Comparison of ENCODE assay signal across 9 cellular contexts in the genomic region with DNA sequence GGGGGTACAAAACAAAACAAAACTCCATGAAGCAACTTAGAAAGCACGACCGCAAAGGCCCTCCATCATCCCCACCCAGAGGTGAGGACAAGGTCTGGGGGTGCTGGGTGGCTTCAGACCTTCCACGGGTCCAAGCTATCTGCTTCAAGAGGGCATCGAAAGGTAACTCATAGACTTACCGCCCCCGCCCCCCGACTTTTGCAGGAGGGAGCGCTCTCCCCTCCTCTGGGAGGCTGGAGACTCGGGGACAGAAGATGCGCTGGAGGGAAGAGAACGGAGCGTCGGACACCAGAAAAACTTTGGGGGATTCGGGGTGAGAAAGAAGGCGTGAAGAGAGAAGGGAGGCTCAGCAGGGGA. TPM values are rescaled to one million over a fixed set of nuclear protein-coding genes. Genes with fewer than 3 reads are reported as not detected.
DNase-seq lines count a peak whose midpoint lies in the region; ATAC-seq and TF ChIP-seq lines count a peak whose summit lies in the region.
"Had no signal": no experiment of that assay in that cellular context is flagged by ENCODE, and none has a peak within 500 bp of the region (broad histone marks: within the 10 kb centered on the region; RNA-seq: fewer than 3 reads in every experiment).

No MANE protein-coding gene starts in this region.

- H3K36me3 ChIP-seq in CD4-positive, CD25-positive, alpha-beta regulatory T cell (ENCODE audit: control insufficient read depth, insufficient read depth, low read length) = no peaks in the 10 kb centered on the region
- H3K36me3 ChIP-seq in tibial artery = no peaks in the 10 kb centered on the region

- intact Hi-C loops in left colon (cut with DNase I, micrococcal nuclease) = loop anchor here in 1 of 2 donors (5.0 kb wide), 1 partner anchor 52 kb away; no protein-coding TSS in a partner anchor
- intact Hi-C loops in tibial artery (cut with DNase I; ENCODE audit: low total_unique reads) = no loop called here

- POLR2A ChIA-PET in activated naive CD8-positive, alpha-beta T cell treated with anti-CD3 and anti-CD28 coated beads, Interleukin-2, amount 10 ng/mL, durations not matched to agents 7 days and 5 days (lab: Charles Lee) = no interaction called here

- no peaks in the 10 kb centered on the region for H3K27me3 Mint-ChIP-seq in CD4-positive, CD25-positive, alpha-beta regulatory T cell
- H3K27me3 Mint-ChIP-seq in activated naive CD8-positive, alpha-beta T cell treated with anti-CD3 and anti-CD28 coated beads, Interleukin-2, amount 10 ng/mL, durations not matched to agents 7 days and 5 days = peaks cover 4% of the 10 kb centered on the region

- no peaks in the 10 kb centered on the region for H3K9me3 Mint-ChIP-seq in CD4-positive, CD25-positive, alpha-beta regulatory T cell
- H3K9me3 Mint-ChIP-seq in activated naive CD8-positive, alpha-beta T cell treated with anti-CD3 and anti-CD28 coated beads, Interleukin-2, amount 10 ng/mL, durations not matched to agents 7 days and 5 days = no peaks in the 10 kb centered on the region

- no peak for TF ChIP-seq CTCF in tibial artery (IDR thresholded peaks at IDR 0.05)

- no peak for DNase-seq in CD4-positive, CD25-positive, alpha-beta regulatory T cell
- DNase-seq in activated naive CD8-positive, alpha-beta T cell treated with anti-CD3 and anti-CD28 coated beads, Interleukin-2, amount 10 ng/mL, durations not matched to agents 7 days and 5 days = peak; percentile 33
- DNase-seq in left colon (no peak), tibial artery (no peak), NCI-H2107 treated with DMSO at 0.1 percent for 48 hours (lab: John Stamatoyannopoulos, UW; ENCODE audit: unreplicated experiment) (no peak), EL (no peak)

- H3K4me3 Mint-ChIP-seq in CD4-positive, CD25-positive, alpha-beta regulatory T cell = peak overlapping the region; percentile 47 to 89 (median 86)
- peak overlapping the region; percentile 91 for H3K4me3 Mint-ChIP-seq in activated naive CD8-positive, alpha-beta T cell treated with anti-CD3 and anti-CD28 coated beads, Interleukin-2, amount 10 ng/mL, durations not matched to agents 7 days and 5 days

- no peak overlapping the region for H3K27ac ChIP-seq in CD4-positive, CD25-positive, alpha-beta regulatory T cell (ENCODE audit: insufficient read depth, low read length, poor library complexity, severe bottlenecking)
- H3K27ac ChIP-seq in tibial artery = peak overlapping the region; percentile 82 to 84
- H3K27ac ChIP-seq: epithelial cell of prostate had no signal

- H3K4me3 ChIP-seq in CD4-positive, CD25-positive, alpha-beta regulatory T cell (ENCODE audit: low read depth, low read length) = peak overlapping the region; percentile 7
- peak overlapping the region; percentile 66 to 79 for H3K4me3 ChIP-seq in tibial artery

- H3K4me1 ChIP-seq in CD4-positive, CD25-positive, alpha-beta regulatory T cell (ENCODE audit: control insufficient read depth, insufficient read depth, low read length, poor library complexity, severe bottlenecking) = peaks cover 7% of the 10 kb centered on the region
- peaks cover 0 to 44% (median 15%) of the 10 kb centered on the region in 4 donors for H3K4me1 ChIP-seq in tibial artery

- ATAC-seq in CD4-positive, CD25-positive, alpha-beta regulatory T cell (ENCODE audit: low read depth in 2 of 2) = no peak
- ATAC-seq in HG03139 (IDR thresholded peaks at IDR 0.05; ENCODE audit: unreplicated experiment) (peak; percentile 6), left colon (peak; percentile 3), HG02852 (IDR thresholded peaks at IDR 0.05; ENCODE audit: unreplicated experiment) (no peak)
- no peak for ATAC-seq in activated naive CD8-positive, alpha-beta T cell treated with anti-CD3 and anti-CD28 coated beads, Interleukin-2, amount 10 ng/mL, durations not matched to agents 7 days and 5 days (ENCODE audit: low read depth)

- H3K4me1 Mint-ChIP-seq in CD4-positive, CD25-positive, alpha-beta regulatory T cell = peaks cover 0 to 26% (median 9%) of the 10 kb centered on the region in 4 donors
- peaks cover 4% of the 10 kb centered on the region for H3K4me1 Mint-ChIP-seq in activated naive CD8-positive, alpha-beta T cell treated with anti-CD3 and anti-CD28 coated beads, Interleukin-2, amount 10 ng/mL, durations not matched to agents 7 days and 5 days

- no peaks in the 10 kb centered on the region for H3K27me3 ChIP-seq in CD4-positive, CD25-positive, alpha-beta regulatory T cell (ENCODE audit: control insufficient read depth, insufficient read depth, low read length)
- H3K27me3 ChIP-seq in tibial artery = no peaks in the 10 kb centered on the region

- no peaks in the 10 kb centered on the region for H3K9me3 ChIP-seq in CD4-positive, CD25-positive, alpha-beta regulatory T cell (ENCODE audit: control insufficient read depth in 2 of 2, low read length in 2 of 2)
- no peaks in the 10 kb centered on the region for H3K9me3 ChIP-seq in tibial artery

- H3K27ac Mint-ChIP-seq in CD4-positive, CD25-positive, alpha-beta regulatory T cell = peak overlapping the region in 1 of 3 donors; percentile 87
- no peak overlapping the region for H3K27ac Mint-ChIP-seq in activated naive CD8-positive, alpha-beta T cell treated with anti-CD3 and anti-CD28 coated beads, Interleukin-2, amount 10 ng/mL, durations not matched to agents 7 days and 5 days

- peaks cover 14% of the 10 kb centered on the region for H3K36me3 Mint-ChIP-seq in CD4-positive, CD25-positive, alpha-beta regulatory T cell
- peaks cover 10% of the 10 kb centered on the region for H3K36me3 Mint-ChIP-seq in activated naive CD8-positive, alpha-beta T cell treated with anti-CD3 and anti-CD28 coated beads, Interleukin-2, amount 10 ng/mL, durations not matched to agents 7 days and 5 days

RNA-seq across cellular contexts. Expression of gene STON1, which starts 0.3 kb away (rescaled TPM):
- 3.4 TPM for total RNA-seq in CD4-positive, CD25-positive, alpha-beta regulatory T cell
- polyA plus RNA-seq in CD4-positive, CD25-positive, alpha-beta regulatory T cell = under 1 TPM; 0.07 to 0.57 (median 0.14) TPM
- 1 to 10 TPM; 2.4 to 2.7 TPM for total RNA-seq in activated naive CD8-positive, alpha-beta T cell treated with anti-CD3 and anti-CD28 coated beads, Interleukin-2, amount 10 ng/mL, durations not matched to agents 7 days and 5 days
- total RNA-seq in left colon = 10 to 100 TPM in 1 of 2 donors, 1 to 10 TPM in 1; 3.4 to 13.3 TPM

Comparison
In these comparisons a context has a peak if more than half of its experiments do, and no peak if none do; other contexts are left out.
1. ATAC-seq: peak in HG03139 (single experiment) and left colon (single experiment); none in CD4-positive, CD25-positive, alpha-beta regulatory T cell (0 of 2), activated naive CD8-positive, alpha-beta T cell treated with anti-CD3 and anti-CD28 coated beads, Interleukin-2, amount 10 ng/mL, durations not matched to agents 7 days and 5 days (single experiment) and HG02852 (single experiment).